Comparison of ENCODE assay signal across 20 cellular contexts in genomic region chr14:72692678-72693077, GRCh38.
A peak's percentile ranks its signal among the peaks of the same experiment; 100 is the strongest.
DNase-seq lines count a peak whose midpoint lies in the region; ATAC-seq and TF ChIP-seq lines count a peak whose summit lies in the region.
"Had no signal": no experiment of that assay in that cellular context is flagged by ENCODE, and none has a peak within 500 bp of the region (broad histone marks: within the 10 kb centered on the region; RNA-seq: fewer than 3 reads in every experiment).

No MANE protein-coding gene starts in this region.

- no peaks in the 10 kb centered on the region for H3K36me3 Mint-ChIP-seq in MCF 10A (ENCODE audit: insufficient read depth, unreplicated experiment)
- H3K36me3 Mint-ChIP-seq in activated naive CD4-positive, alpha-beta T cell treated with anti-CD3 and anti-CD28 coated beads for 36 hours (ENCODE audit: low read depth), result no peaks in the 10 kb centered on the region

- H3K27me3 ChIP-seq in mammary epithelial cell (ENCODE audit: insufficient read depth, low read length) (no peaks in the 10 kb centered on the region), hepatocyte (no peaks in the 10 kb centered on the region), upper lobe of right lung (no peaks in the 10 kb centered on the region), MM.1S (replicated peaks; ENCODE audit: insufficient read depth, low read length) (no peaks in the 10 kb centered on the region)
- H3K27me3 ChIP-seq: esophagus muscularis mucosa had no signal

- H3K4me3 ChIP-seq in mammary epithelial cell (replicated peaks in 1 of 3; ENCODE audit: insufficient read depth in 1 of 3, low read depth in 2 of 3, low read length in 3 of 3) (no peak overlapping the region), hepatocyte (no peak overlapping the region), upper lobe of right lung (no peak overlapping the region), MM.1S (ENCODE audit: low read length) (no peak overlapping the region)
- H3K4me3 ChIP-seq: esophagus muscularis mucosa, HAP-1 had no signal

- H2AFZ ChIP-seq in mammary epithelial cell (ENCODE audit: low read depth, low read length) (no peak overlapping the region), hepatocyte (no peak overlapping the region), MM.1S (ENCODE audit: low read length) (no peak overlapping the region)

- H3K27ac ChIP-seq in mammary epithelial cell (ENCODE audit: insufficient read depth, low read depth, low read length) (no peak overlapping the region), hepatocyte (no peak overlapping the region), upper lobe of right lung (no peak overlapping the region), MM.1S (ENCODE audit: low read length) (no peak overlapping the region)
- H3K27ac ChIP-seq: esophagus muscularis mucosa had no signal

- TF ChIP-seq CTCF in mammary epithelial cell (conservative IDR thresholded peaks at IDR 0.05 in 1 of 2, IDR thresholded peaks at IDR 0.05 in 1 of 2; ENCODE audit: extremely low read depth in 1 of 2, insufficient read depth in 1 of 2, low read depth in 1 of 2, low read length in 2 of 2) (no peak), MCF 10A (IDR thresholded peaks at IDR 0.05; ENCODE audit: unreplicated experiment) (no peak), hepatocyte (IDR thresholded peaks at IDR 0.05; ENCODE audit: poor library complexity) (no peak), upper lobe of right lung (IDR thresholded peaks at IDR 0.05) (no peak), MM.1S (IDR thresholded peaks at IDR 0.05; ENCODE audit: low read length) (no peak)

- no peaks in the 10 kb centered on the region for H3K4me1 ChIP-seq in mammary epithelial cell (ENCODE audit: insufficient read depth, low read length)
- no peaks in the 10 kb centered on the region for H3K4me1 ChIP-seq in hepatocyte (ENCODE audit: insufficient read depth)
- H3K4me1 ChIP-seq in upper lobe of right lung, result no peaks in the 10 kb centered on the region
- H3K4me1 ChIP-seq in MM.1S (ENCODE audit: low read length), result no peaks in the 10 kb centered on the region
- H3K4me1 ChIP-seq: esophagus muscularis mucosa, HAP-1 had no signal

- no peak overlapping the region for H3K27ac Mint-ChIP-seq in MCF 10A (ENCODE audit: low read depth, unreplicated experiment)
- H3K27ac Mint-ChIP-seq in activated naive CD4-positive, alpha-beta T cell treated with anti-CD3 and anti-CD28 coated beads for 36 hours, result no peak overlapping the region
- H3K27ac Mint-ChIP-seq: activated CD8-positive, alpha-beta T cell treated with anti-CD3 and anti-CD28 coated beads, Interleukin-2, amount 10 ng/mL, durations not matched to agents 7 days and 5 days; activated naive CD4-positive, alpha-beta T cell treated with anti-CD3 and anti-CD28 coated beads, Interleukin-2, amount 10 ng/mL, durations not matched to agents 7 days and 5 days; immature natural killer cell had no signal

- H3K9me3 Mint-ChIP-seq in MCF 10A (ENCODE audit: unreplicated experiment), result no peaks in the 10 kb centered on the region
- no peaks in the 10 kb centered on the region for H3K9me3 Mint-ChIP-seq in activated naive CD4-positive, alpha-beta T cell treated with anti-CD3 and anti-CD28 coated beads for 36 hours
- H3K9me3 Mint-ChIP-seq: central memory CD8-positive, alpha-beta T cell; immature natural killer cell had no signal

- no peaks in the 10 kb centered on the region for H3K79me2 ChIP-seq in mammary epithelial cell (ENCODE audit: insufficient read depth, low read length)
- H3K79me2 ChIP-seq in hepatocyte, result no peaks in the 10 kb centered on the region
- no peaks in the 10 kb centered on the region for H3K79me2 ChIP-seq in MM.1S (ENCODE audit: low read length)

- no peaks in the 10 kb centered on the region for H3K36me3 ChIP-seq in mammary epithelial cell (ENCODE audit: insufficient read depth, low read length)
- no peaks in the 10 kb centered on the region for H3K36me3 ChIP-seq in hepatocyte (replicated peaks; ENCODE audit: insufficient read depth, low read depth)
- H3K36me3 ChIP-seq in upper lobe of right lung, result no peaks in the 10 kb centered on the region
- no peaks in the 10 kb centered on the region; the same call in 1 of the 2 replicates for H3K36me3 ChIP-seq in MM.1S (replicated peaks; ENCODE audit: insufficient read depth, low read length)
- H3K36me3 ChIP-seq: HAP-1 had no signal

- H4K20me1 ChIP-seq in mammary epithelial cell (ENCODE audit: insufficient read depth, low read length) (no peaks in the 10 kb centered on the region), hepatocyte (ENCODE audit: insufficient read depth, poor library complexity, severe bottlenecking) (no peaks in the 10 kb centered on the region), MM.1S (ENCODE audit: insufficient read depth, low read length) (no peaks in the 10 kb centered on the region)

- in situ Hi-C loops in mammary epithelial cell (cut with MboI; ENCODE audit: low sequenced_read_pairs in 2 of 2), result no loop called here

- ATAC-seq in upper lobe of right lung, result peak; percentile 75
- ATAC-seq: activated CD8-positive, alpha-beta T cell treated with anti-CD3 and anti-CD28 coated beads, Interleukin-2, amount 10 ng/mL, durations not matched to agents 7 days and 5 days had no signal

- no peak overlapping the region for H3K4me3 Mint-ChIP-seq in MCF 10A (ENCODE audit: unreplicated experiment)
- H3K4me3 Mint-ChIP-seq in activated naive CD4-positive, alpha-beta T cell treated with anti-CD3 and anti-CD28 coated beads for 36 hours, result no peak overlapping the region
- H3K4me3 Mint-ChIP-seq: activated CD8-positive, alpha-beta T cell treated with anti-CD3 and anti-CD28 coated beads, Interleukin-2, amount 10 ng/mL, durations not matched to agents 7 days and 5 days; activated naive CD4-positive, alpha-beta T cell treated with anti-CD3 and anti-CD28 coated beads, Interleukin-2, amount 10 ng/mL, durations not matched to agents 7 days and 5 days; central memory CD8-positive, alpha-beta T cell; immature natural killer cell had no signal

- DNase-seq in mammary epithelial cell (peak; percentile 32), MCF 10A (ENCODE audit: unreplicated experiment) (no peak), SW480 (ENCODE audit: low spot score) (peak; percentile 44), hepatocyte (ENCODE audit: low spot score) (peak; percentile 30), upper lobe of right lung (no peak), LoVo (ENCODE audit: low spot score) (no peak), MM.1S (no peak)
- no peak for DNase-seq in activated naive CD4-positive, alpha-beta T cell treated with anti-CD3 and anti-CD28 coated beads for 36 hours
- DNase-seq: activated CD8-positive, alpha-beta T cell treated with anti-CD3 and anti-CD28 coated beads, Interleukin-2, amount 10 ng/mL, durations not matched to agents 7 days and 5 days; activated naive CD4-positive, alpha-beta T cell treated with anti-CD3 and anti-CD28 coated beads, Interleukin-2, amount 10 ng/mL, durations not matched to agents 7 days and 5 days; AML-193; immature natural killer cell; OCI-M1; retina; stimulated activated CD4-positive, alpha-beta T cell treated with anti-CD3 and anti-CD28 coated beads, Interleukin-4, amount 100 ng/mL, for 4 hours; stimulated activated naive CD4-positive, alpha-beta T cell treated with Interleukin-2 at 50 U/mL for 16 hours; T1000 had no signal

- H3K9me3 ChIP-seq in mammary epithelial cell (replicated peaks; ENCODE audit: insufficient read depth, low read length) (no peaks in the 10 kb centered on the region), hepatocyte (ENCODE audit: low read depth) (no peaks in the 10 kb centered on the region), upper lobe of right lung (no peaks in the 10 kb centered on the region), MM.1S (replicated peaks; ENCODE audit: insufficient read depth, low read length) (no peaks in the 10 kb centered on the region)
- H3K9me3 ChIP-seq: HAP-1 had no signal

- BruUV-seq in mammary epithelial cell (replicated peaks; lab: Mats Ljungman, UMichigan), result no TSS peak
- no TSS peak for BruUV-seq in MCF 10A (replicated peaks; lab: Mats Ljungman, UMichigan)

- CTCF ChIA-PET in mammary epithelial cell (lab: Charles Lee; ENCODE audit: low non-redundant PET) (no interaction called here), MCF 10A (lab: Yijun Ruan, JAX) (interaction anchor here (0.8 kb wide), 1 partner anchor 238 kb away, joined by 3 read pairs; no protein-coding TSS in a partner anchor)
- CTCF ChIA-PET in activated naive CD4-positive, alpha-beta T cell treated with anti-CD3 and anti-CD28 coated beads for 36 hours (lab: Charles Lee), result interaction anchor here (1.1 kb wide), 1 partner anchor 176 kb away, joined by 6 read pairs; no protein-coding TSS in a partner anchor

- H3K27me3 Mint-ChIP-seq in MCF 10A (ENCODE audit: insufficient read depth, unreplicated experiment), result no peaks in the 10 kb centered on the region
- H3K27me3 Mint-ChIP-seq in activated naive CD4-positive, alpha-beta T cell treated with anti-CD3 and anti-CD28 coated beads for 36 hours (ENCODE audit: low read depth), result no peaks in the 10 kb centered on the region

- WGBS in mammary epithelial cell (ENCODE audit: low coverage, missing lambda C conversion rate), result 58% methylated on average over 2 of the region's 4 CpGs
- 43% methylated on average over 4 of the region's 4 CpGs for WGBS in hepatocyte (ENCODE audit: low lambda C conversion rate, missing lambda C conversion rate)

- H3K4me2 ChIP-seq in mammary epithelial cell (ENCODE audit: insufficient read depth, low read depth, low read length) (no peak overlapping the region), hepatocyte (no peak overlapping the region), MM.1S (ENCODE audit: low read depth, low read length) (no peak overlapping the region)

- intact Hi-C loops in mammary epithelial cell (cut with micrococcal nuclease), result no loop called here
- intact Hi-C loops in MCF 10A (cut with micrococcal nuclease), result no loop called here
- intact Hi-C loops in upper lobe of right lung (cut with DNase I), result no loop called here
- intact Hi-C loops in activated naive CD4-positive, alpha-beta T cell treated with anti-CD3 and anti-CD28 coated beads for 36 hours (cut with micrococcal nuclease), result no loop called here

- dilution Hi-C loops in mammary epithelial cell (cut with HindIII; ENCODE audit: low sequenced_read_pairs), result no loop called here

- H3K4me1 Mint-ChIP-seq in MCF 10A (ENCODE audit: insufficient read depth, unreplicated experiment), result no peaks in the 10 kb centered on the region
- H3K4me1 Mint-ChIP-seq in activated naive CD4-positive, alpha-beta T cell treated with anti-CD3 and anti-CD28 coated beads for 36 hours (ENCODE audit: low read depth), result no peaks in the 10 kb centered on the region
- H3K4me1 Mint-ChIP-seq: activated naive CD4-positive, alpha-beta T cell treated with anti-CD3 and anti-CD28 coated beads, Interleukin-2, amount 10 ng/mL, durations not matched to agents 7 days and 5 days; central memory CD8-positive, alpha-beta T cell; immature natural killer cell had no signal

- H3K9ac ChIP-seq in mammary epithelial cell (ENCODE audit: insufficient read depth, low read length) (no peak overlapping the region), MM.1S (ENCODE audit: low read length) (no peak overlapping the region)

- POLR2A ChIA-PET in MCF 10A (lab: Yijun Ruan, JAX), result no interaction called here

- H3F3A ChIP-seq in MM.1S (ENCODE audit: insufficient read depth, low read length), result no peaks in the 10 kb centered on the region

- H3K9me2 ChIP-seq in hepatocyte (replicated peaks; ENCODE audit: insufficient read depth), result no peaks in the 10 kb centered on the region
- no peaks in the 10 kb centered on the region for H3K9me2 ChIP-seq in MM.1S (replicated peaks; ENCODE audit: insufficient read depth, low read length)

Comparison
In these comparisons a context has a peak if more than half of its experiments do, and no peak if none do; other contexts are left out.
1. DNase-seq: peak in mammary epithelial cell (single experiment), SW480 (single experiment) and hepatocyte (single experiment); none in MCF 10A (single experiment), upper lobe of right lung (single experiment), LoVo (single experiment), MM.1S (single experiment) and activated naive CD4-positive, alpha-beta T cell treated with anti-CD3 and anti-CD28 coated beads for 36 hours (single experiment).